14 cellular contexts compared by ENCODE assay signal in the genomic region with DNA sequence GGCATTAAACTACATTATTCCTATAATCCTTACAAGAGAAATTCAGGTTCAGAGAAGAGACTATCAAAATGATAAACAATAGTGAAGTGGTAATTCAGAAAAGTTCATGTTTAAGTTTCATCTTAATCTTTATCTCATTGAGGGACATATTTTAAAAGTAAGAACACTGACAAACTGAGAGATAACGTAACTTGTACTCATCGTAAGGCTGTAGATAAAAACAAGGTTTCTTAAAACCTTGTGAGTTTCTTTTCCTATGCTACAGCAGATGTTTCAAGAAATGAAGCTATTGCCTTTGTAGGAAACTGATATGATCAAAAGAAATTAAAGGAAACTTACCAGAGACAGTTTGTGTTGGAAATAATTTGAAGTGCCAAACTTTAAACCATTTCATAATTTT.
A peak's percentile ranks its signal among the peaks of the same experiment; 100 is the strongest.
DNase-seq lines count a peak whose midpoint lies in the region; ATAC-seq and TF ChIP-seq lines count a peak whose summit lies in the region.
"Had no signal": no experiment of that assay in that cellular context is flagged by ENCODE, and none has a peak within 500 bp of the region (broad histone marks: within the 10 kb centered on the region; RNA-seq: fewer than 3 reads in every experiment).

No MANE protein-coding gene starts in this region.

- peaks cover 14% of the 10 kb centered on the region for H3F3A ChIP-seq in neural cell (ENCODE audit: insufficient read depth, low read length, poor library complexity, severe bottlenecking)

- H3K27ac Mint-ChIP-seq in activated CD4-positive, alpha-beta T cell treated with anti-CD3 and anti-CD28 coated beads, Interleukin-2, amount 10 ng/mL, durations not matched to agents 24 days and 14 days: peak overlapping the region; percentile 65
- peak overlapping the region; percentile 67 for H3K27ac Mint-ChIP-seq in activated naive CD8-positive, alpha-beta T cell
- no peak overlapping the region for H3K27ac Mint-ChIP-seq in activated naive CD8-positive, alpha-beta T cell treated with anti-CD3 and anti-CD28 coated beads, Interleukin-2, amount 50 U/mL, for 24 hours
- no peak overlapping the region for H3K27ac Mint-ChIP-seq in activated naive CD8-positive, alpha-beta T cell treated with anti-CD3 and anti-CD28 coated beads, Interleukin-2, amount 10 ng/mL, durations not matched to agents 7 days and 5 days

- H3K9ac ChIP-seq in neural cell (ENCODE audit: low read length): no peak overlapping the region

- peaks cover 65% of the 10 kb centered on the region for H3K79me2 ChIP-seq in neural cell (replicated peaks; ENCODE audit: insufficient read depth, low read length)

- H3K4me2 ChIP-seq in neural cell (ENCODE audit: low read length): peak overlapping the region; percentile 77

- H3K36me3 Mint-ChIP-seq in activated CD4-positive, alpha-beta T cell treated with anti-CD3 and anti-CD28 coated beads, Interleukin-2, amount 10 ng/mL, durations not matched to agents 24 days and 14 days (ENCODE audit: low read depth): no peaks in the 10 kb centered on the region
- H3K36me3 Mint-ChIP-seq in activated naive CD8-positive, alpha-beta T cell: peaks cover 9% of the 10 kb centered on the region
- H3K36me3 Mint-ChIP-seq in activated naive CD8-positive, alpha-beta T cell treated with anti-CD3 and anti-CD28 coated beads, Interleukin-2, amount 50 U/mL, for 24 hours (ENCODE audit: low read depth): peaks cover 5% of the 10 kb centered on the region
- peaks cover 9% of the 10 kb centered on the region for H3K36me3 Mint-ChIP-seq in activated naive CD8-positive, alpha-beta T cell treated with anti-CD3 and anti-CD28 coated beads, Interleukin-2, amount 10 ng/mL, durations not matched to agents 7 days and 5 days

- H4K20me1 ChIP-seq in neural cell (ENCODE audit: insufficient read depth): no peaks in the 10 kb centered on the region

- no peak for TF ChIP-seq CTCF in neural cell (IDR thresholded peaks at IDR 0.05; ENCODE audit: poor library complexity, severe bottlenecking)
- no peak for TF ChIP-seq CTCF in GM13976 (IDR thresholded peaks at IDR 0.05; ENCODE audit: borderline replicate concordance, control extremely low read depth, extremely low read depth, insufficient read depth, missing control alignments)

- in situ Hi-C loops in GM13976 (cut with MboI; ENCODE audit: low sequenced_read_pairs, unreplicated experiment): no loop called here

- no peaks in the 10 kb centered on the region for H3K36me3 ChIP-seq in neural cell (ENCODE audit: insufficient read depth, low read length)

- no peak overlapping the region for H2AFZ ChIP-seq in neural cell (ENCODE audit: low read depth, low read length)

- H3K9me3 Mint-ChIP-seq in activated CD4-positive, alpha-beta T cell treated with anti-CD3 and anti-CD28 coated beads, Interleukin-2, amount 10 ng/mL, durations not matched to agents 24 days and 14 days: no peaks in the 10 kb centered on the region
- H3K9me3 Mint-ChIP-seq in activated naive CD8-positive, alpha-beta T cell (ENCODE audit: low read depth): no peaks in the 10 kb centered on the region
- H3K9me3 Mint-ChIP-seq in activated naive CD8-positive, alpha-beta T cell treated with anti-CD3 and anti-CD28 coated beads, Interleukin-2, amount 50 U/mL, for 24 hours: no peaks in the 10 kb centered on the region
- no peaks in the 10 kb centered on the region for H3K9me3 Mint-ChIP-seq in activated naive CD8-positive, alpha-beta T cell treated with anti-CD3 and anti-CD28 coated beads, Interleukin-2, amount 10 ng/mL, durations not matched to agents 7 days and 5 days

- TF ChIP-seq EP300 in neural cell (conservative IDR thresholded peaks at IDR 0.05; ENCODE audit: poor library complexity, severe bottlenecking): no peak

- POLR2A ChIA-PET in activated naive CD8-positive, alpha-beta T cell treated with anti-CD3 and anti-CD28 coated beads, Interleukin-2, amount 10 ng/mL, durations not matched to agents 7 days and 5 days (lab: Charles Lee): interaction anchor here (0.6 kb wide), 1 partner anchor 27 kb away, joined by 3 read pairs; no protein-coding TSS in a partner anchor

- no peak for TF ChIP-seq RAD21 in neural cell (conservative IDR thresholded peaks at IDR 0.05)

- intact Hi-C loops in activated CD4-positive, alpha-beta T cell treated with anti-CD3 and anti-CD28 coated beads, Interleukin-2, amount 10 ng/mL, durations not matched to agents 24 days and 14 days (cut with micrococcal nuclease): no loop called here

- H3K4me3 Mint-ChIP-seq in activated CD4-positive, alpha-beta T cell treated with anti-CD3 and anti-CD28 coated beads, Interleukin-2, amount 10 ng/mL, durations not matched to agents 24 days and 14 days: peak overlapping the region; percentile 56
- H3K4me3 Mint-ChIP-seq in activated naive CD8-positive, alpha-beta T cell: no peak overlapping the region
- no peak overlapping the region for H3K4me3 Mint-ChIP-seq in activated naive CD8-positive, alpha-beta T cell treated with anti-CD3 and anti-CD28 coated beads, Interleukin-2, amount 50 U/mL, for 24 hours
- peak overlapping the region; percentile 9 for H3K4me3 Mint-ChIP-seq in activated naive CD8-positive, alpha-beta T cell treated with anti-CD3 and anti-CD28 coated beads, Interleukin-2, amount 10 ng/mL, durations not matched to agents 7 days and 5 days

- H3K9me3 ChIP-seq in neural cell (ENCODE audit: low read length): no peaks in the 10 kb centered on the region
- H3K9me3 ChIP-seq: Caco-2 had no signal

- H3K27me3 Mint-ChIP-seq in activated CD4-positive, alpha-beta T cell treated with anti-CD3 and anti-CD28 coated beads, Interleukin-2, amount 10 ng/mL, durations not matched to agents 24 days and 14 days: no peaks in the 10 kb centered on the region
- H3K27me3 Mint-ChIP-seq in activated naive CD8-positive, alpha-beta T cell: no peaks in the 10 kb centered on the region
- no peaks in the 10 kb centered on the region for H3K27me3 Mint-ChIP-seq in activated naive CD8-positive, alpha-beta T cell treated with anti-CD3 and anti-CD28 coated beads, Interleukin-2, amount 50 U/mL, for 24 hours
- no peaks in the 10 kb centered on the region for H3K27me3 Mint-ChIP-seq in activated naive CD8-positive, alpha-beta T cell treated with anti-CD3 and anti-CD28 coated beads, Interleukin-2, amount 10 ng/mL, durations not matched to agents 7 days and 5 days

- no peak for ATAC-seq in activated naive CD8-positive, alpha-beta T cell treated with anti-CD3 and anti-CD28 coated beads, Interleukin-2, amount 50 U/mL, for 24 hours
- no peak for ATAC-seq in activated naive CD8-positive, alpha-beta T cell treated with anti-CD3 and anti-CD28 coated beads, Interleukin-2, amount 10 ng/mL, durations not matched to agents 7 days and 5 days (ENCODE audit: low read depth)

- peaks cover 26% of the 10 kb centered on the region for H3K4me1 Mint-ChIP-seq in activated CD4-positive, alpha-beta T cell treated with anti-CD3 and anti-CD28 coated beads, Interleukin-2, amount 10 ng/mL, durations not matched to agents 24 days and 14 days
- peaks cover 26% of the 10 kb centered on the region for H3K4me1 Mint-ChIP-seq in activated naive CD8-positive, alpha-beta T cell (ENCODE audit: low read depth)
- peaks cover 19% of the 10 kb centered on the region for H3K4me1 Mint-ChIP-seq in activated naive CD8-positive, alpha-beta T cell treated with anti-CD3 and anti-CD28 coated beads, Interleukin-2, amount 50 U/mL, for 24 hours
- H3K4me1 Mint-ChIP-seq in activated naive CD8-positive, alpha-beta T cell treated with anti-CD3 and anti-CD28 coated beads, Interleukin-2, amount 10 ng/mL, durations not matched to agents 7 days and 5 days: peaks cover 17% of the 10 kb centered on the region

- no peak for DNase-seq in activated CD4-positive, alpha-beta T cell treated with anti-CD3 and anti-CD28 coated beads, Interleukin-2, amount 10 ng/mL, durations not matched to agents 24 days and 14 days
- no peak for DNase-seq in activated CD4-positive, alpha-beta T cell treated with anti-CD3 and anti-CD28 coated beads for 1 hour
- no peak for DNase-seq in activated naive CD8-positive, alpha-beta T cell treated with anti-CD3 and anti-CD28 coated beads, Interleukin-2, amount 50 U/mL, for 24 hours
- DNase-seq in activated naive CD8-positive, alpha-beta T cell treated with anti-CD3 and anti-CD28 coated beads, Interleukin-2, amount 10 ng/mL, durations not matched to agents 7 days and 5 days: no peak
- DNase-seq in GM13976 (ENCODE audit: low spot score): no peak
- DNase-seq in NCI-H146 treated with DMSO at 0.1 percent for 48 hours (lab: John Stamatoyannopoulos, UW; ENCODE audit: unreplicated experiment): no peak
- DNase-seq: C1 segment of cervical spinal cord, Caco-2, DMS53, Kasumi-1, NCI-H1930, NCI-H774 had no signal

- peak overlapping the region; percentile 58 for H3K4me3 ChIP-seq in neural cell (ENCODE audit: low read length)

- no peaks in the 10 kb centered on the region for H3K27me3 ChIP-seq in neural cell (ENCODE audit: insufficient read depth, low read depth, low read length)

- no peaks in the 10 kb centered on the region for H3K9me2 ChIP-seq in neural cell (ENCODE audit: insufficient read depth, low read length)

- H3K27ac ChIP-seq in neural cell (ENCODE audit: low read length): peak overlapping the region; percentile 96

TF ChIP-seq in neural cell, 6 proteins besides CTCF, POLR2A, EP300 and RAD21 (continues in another document):
- TF ChIP-seq TAF1 (IDR thresholded peaks at IDR 0.05; ENCODE audit: low read depth) (no peak), SMC3 (conservative IDR thresholded peaks at IDR 0.05; ENCODE audit: poor library complexity) (no peak), EZH2 (IDR thresholded peaks at IDR 0.05; ENCODE audit: borderline replicate concordance, insufficient read depth, low read length, poor library complexity, severe bottlenecking) (no peak)

Comparison
In these comparisons a context has a peak if more than half of its experiments do, and no peak if none do; other contexts are left out.
1. H3K27ac Mint-ChIP-seq: peak in activated CD4-positive, alpha-beta T cell treated with anti-CD3 and anti-CD28 coated beads, Interleukin-2, amount 10 ng/mL, durations not matched to agents 24 days and 14 days (single experiment) and activated naive CD8-positive, alpha-beta T cell (single experiment); none in activated naive CD8-positive, alpha-beta T cell treated with anti-CD3 and anti-CD28 coated beads, Interleukin-2, amount 50 U/mL, for 24 hours (single experiment) and activated naive CD8-positive, alpha-beta T cell treated with anti-CD3 and anti-CD28 coated beads, Interleukin-2, amount 10 ng/mL, durations not matched to agents 7 days and 5 days (single experiment).
2. H3K4me3 Mint-ChIP-seq: peak in activated CD4-positive, alpha-beta T cell treated with anti-CD3 and anti-CD28 coated beads, Interleukin-2, amount 10 ng/mL, durations not matched to agents 24 days and 14 days (single experiment) and activated naive CD8-positive, alpha-beta T cell treated with anti-CD3 and anti-CD28 coated beads, Interleukin-2, amount 10 ng/mL, durations not matched to agents 7 days and 5 days (single experiment); none in activated naive CD8-positive, alpha-beta T cell (single experiment) and activated naive CD8-positive, alpha-beta T cell treated with anti-CD3 and anti-CD28 coated beads, Interleukin-2, amount 50 U/mL, for 24 hours (single experiment).